Comparison of ENCODE assay signal across 18 cellular contexts in genomic region chr2:1793868-1794445, GRCh38. TPM values are rescaled to one million over a fixed set of nuclear protein-coding genes. Genes with fewer than 3 reads are reported as not detected.
A peak's percentile ranks its signal among the peaks of the same experiment; 100 is the strongest.
DNase-seq lines count a peak whose midpoint lies in the region; ATAC-seq and TF ChIP-seq lines count a peak whose summit lies in the region.
"Had no signal": no experiment of that assay in that cellular context is flagged by ENCODE, and none has a peak within 500 bp of the region (broad histone marks: within the 10 kb centered on the region; RNA-seq: fewer than 3 reads in every experiment).

No MANE protein-coding gene starts in this region.

- H3K36me3 ChIP-seq in SJCRH30 (no peaks in the 10 kb centered on the region), neuronal stem cell (replicated peaks in 1 of 2; ENCODE audit: control insufficient read depth in 2 of 2, insufficient read depth in 2 of 2, low read length in 2 of 2) (no peaks in the 10 kb centered on the region), BE2C (no peaks in the 10 kb centered on the region)

- ATAC-seq in left cardiac atrium = peak in 1 of 2 donors; percentile 65
- no peak for ATAC-seq in GM21529 (IDR thresholded peaks at IDR 0.05; ENCODE audit: unreplicated experiment)
- ATAC-seq: CD8-positive, alpha-beta T cell had no signal

- H3K14ac ChIP-seq in neuronal stem cell (ENCODE audit: low read length) = no peak overlapping the region

- H3K18ac ChIP-seq in neuronal stem cell (ENCODE audit: low read length) = peak overlapping the region; percentile 27

- no peak overlapping the region for H3K27ac Mint-ChIP-seq in MCF 10A (ENCODE audit: low read depth, unreplicated experiment)
- H3K27ac Mint-ChIP-seq: CD8-positive, alpha-beta T cell had no signal

- no peaks in the 10 kb centered on the region for H3K79me1 ChIP-seq in neuronal stem cell (ENCODE audit: low read depth, low read length)

- no peak overlapping the region for H3K4ac ChIP-seq in neuronal stem cell (ENCODE audit: low read length)

- H3K9ac ChIP-seq in neuronal stem cell (ENCODE audit: low read depth, low read length, poor library complexity) = no peak overlapping the region
- H3K9ac ChIP-seq: GM23248 had no signal

- BruUV-seq in MCF 10A (replicated peaks; lab: Mats Ljungman, UMichigan) = no TSS peak

- no peaks in the 10 kb centered on the region for H3K27me3 Mint-ChIP-seq in MCF 10A (ENCODE audit: insufficient read depth, unreplicated experiment)

- H3K27me3 ChIP-seq in SJCRH30 (no peaks in the 10 kb centered on the region), neuronal stem cell (ENCODE audit: control insufficient read depth in 3 of 3, insufficient read depth in 3 of 3, low read depth in 1 of 3, low read length in 3 of 3) (no peaks in the 10 kb centered on the region), BE2C (no peaks in the 10 kb centered on the region)

- H2AK5ac ChIP-seq in neuronal stem cell (ENCODE audit: low read depth, low read length) = peak overlapping the region; percentile 62

- WGBS in neuronal stem cell (ENCODE audit: extremely low coverage in 2 of 2, insufficient read length in 2 of 2, insufficient replicate concordance in 1 of 2), 2 donors = no CpG with 5 or more reads among the region's 18 CpGs

- H3K4me2 ChIP-seq in neuronal stem cell (ENCODE audit: insufficient read depth, low read length, poor library complexity, severe bottlenecking) = no peak overlapping the region
- H3K4me2 ChIP-seq: PC-9 had no signal

- H4K8ac ChIP-seq in neuronal stem cell (ENCODE audit: low read depth, low read length) = no peak overlapping the region

- POLR2A ChIA-PET in MCF 10A (lab: Yijun Ruan, JAX) = no interaction called here

- intact Hi-C loops in left cardiac atrium (cut with DNase I) = no loop called here
- intact Hi-C loops in MCF 10A (cut with micrococcal nuclease) = no loop called here

- H2BK12ac ChIP-seq in neuronal stem cell (ENCODE audit: low read length) = no peak overlapping the region

- TF ChIP-seq CTCF in MCF 10A (IDR thresholded peaks at IDR 0.05; ENCODE audit: unreplicated experiment) (no peak), BE2C (IDR thresholded peaks at IDR 0.05; ENCODE audit: low read depth, low read length) (no peak)

- H3K9me3 ChIP-seq in SJCRH30 (replicated peaks) (no peaks in the 10 kb centered on the region), neuronal stem cell (replicated peaks in 1 of 2; ENCODE audit: control insufficient read depth in 2 of 2, insufficient read depth in 1 of 2, low read depth in 1 of 2, low read length in 2 of 2) (no peaks in the 10 kb centered on the region), BE2C (no peaks in the 10 kb centered on the region)

- no peak overlapping the region for H2BK120ac ChIP-seq in neuronal stem cell (ENCODE audit: low read depth, low read length)

- H3K23ac ChIP-seq in neuronal stem cell (ENCODE audit: low read depth, low read length, poor library complexity) = no peak overlapping the region

- no peak overlapping the region for H2AFZ ChIP-seq in neuronal stem cell (ENCODE audit: low read length)
- H2AFZ ChIP-seq: GM23248, PC-9 had no signal

- H4K91ac ChIP-seq in neuronal stem cell (ENCODE audit: low read depth, low read length, poor library complexity) = no peak overlapping the region

- CTCF ChIA-PET in MCF 10A (lab: Yijun Ruan, JAX) = interaction anchor here (3.9 kb wide), 1 partner anchor 23 kb away, joined by 18 read pairs; no protein-coding TSS in a partner anchor

- no peaks in the 10 kb centered on the region for H3K9me3 Mint-ChIP-seq in MCF 10A (ENCODE audit: unreplicated experiment)
- H3K9me3 Mint-ChIP-seq: CD8-positive, alpha-beta T cell had no signal

- H3K4me3 Mint-ChIP-seq in MCF 10A (ENCODE audit: unreplicated experiment) = no peak overlapping the region
- H3K4me3 Mint-ChIP-seq: CD8-positive, alpha-beta T cell had no signal

- no peak overlapping the region for H2BK15ac ChIP-seq in neuronal stem cell (ENCODE audit: low read length)

- H3K27ac ChIP-seq in SJCRH30 (no peak overlapping the region; the same call in 1 of the 2 replicates), neuronal stem cell (replicated peaks; ENCODE audit: low read length) (no peak overlapping the region)
- H3K27ac ChIP-seq: GM23248, PC-9, SK-N-MC had no signal

- DNase-seq in SJCRH30 = peak; percentile 67 to 68
- peak; percentile 54 for DNase-seq in left cardiac atrium
- no peak for DNase-seq in neuronal stem cell (ENCODE audit: low spot score)
- DNase-seq in NOMO-1 (lab: John Stamatoyannopoulos, UW; ENCODE audit: unreplicated experiment in 2 of 2) = no peak
- DNase-seq in MCF 10A (ENCODE audit: unreplicated experiment) = no peak
- no peak for DNase-seq in BE2C
- DNase-seq: CD8-positive, alpha-beta T cell; DMS79 treated with DMSO at 0.1 percent for 48 hours; GM23248; HCEC 1CT; KBM-7; NCI-H1048; NCI-H2081 treated with DMSO at 0.1 percent for 48 hours; NCI-H510A treated with DMSO at 0.1 percent for 48 hours; NCI-H82 had no signal

- H3K4me1 Mint-ChIP-seq in MCF 10A (ENCODE audit: insufficient read depth, unreplicated experiment) = peaks cover 8% of the 10 kb centered on the region

- H3K4me3 ChIP-seq in SJCRH30 = no peak overlapping the region
- H3K4me3 ChIP-seq in neuronal stem cell (ENCODE audit: low read length in 2 of 2) = no peak overlapping the region
- no peak overlapping the region for H3K4me3 ChIP-seq in BE2C (ENCODE audit: low read depth, low read length)
- H3K4me3 ChIP-seq: GM23248, PC-9, SK-N-MC had no signal

- H3K4me1 ChIP-seq in SJCRH30 (peaks cover 38% of the 10 kb centered on the region), neuronal stem cell (ENCODE audit: control insufficient read depth in 2 of 2, insufficient read depth in 1 of 2, low read depth in 1 of 2, low read length in 2 of 2) (peaks cover 0 to 2% of the 10 kb centered on the region in 2 donors), BE2C (no peaks in the 10 kb centered on the region)

- no peaks in the 10 kb centered on the region for H3K36me3 Mint-ChIP-seq in MCF 10A (ENCODE audit: insufficient read depth, unreplicated experiment)
- H3K36me3 Mint-ChIP-seq: CD8-positive, alpha-beta T cell had no signal

- H2BK5ac ChIP-seq in neuronal stem cell (ENCODE audit: low read length) = no peak overlapping the region

RNA-seq across cellular contexts. Expression of gene PXDN, which starts 49.6 kb away (rescaled TPM):
- total RNA-seq in SJCRH30 (2014; rRNA removed; shearing (Covaris generic)) = 312 and 322 TPM in 2 replicates
- 10 to 100 TPM; 34.8 to 46.0 TPM for total RNA-seq in left cardiac atrium
- polyA plus RNA-seq in neuronal stem cell (2013, experiment 1 of 2) = 105 TPM
- polyA plus RNA-seq in neuronal stem cell (2013, experiment 2 of 2) = 108 TPM
- 96.1 and 114 TPM in 2 replicates for total RNA-seq in MCF 10A (2022)
- polyA plus RNA-seq in BE2C (2012; ENCODE audit: insufficient read depth, insufficient read length, low read depth) = 7.4 TPM

Comparison
In these comparisons a context has a peak if more than half of its experiments do, and no peak if none do; other contexts are left out.
1. DNase-seq: peak in SJCRH30 (2 of 2) and left cardiac atrium (single experiment); none in neuronal stem cell (single experiment), NOMO-1 (0 of 2), MCF 10A (single experiment) and BE2C (single experiment).